15 cellular contexts compared by ENCODE assay signal in the genomic region with DNA sequence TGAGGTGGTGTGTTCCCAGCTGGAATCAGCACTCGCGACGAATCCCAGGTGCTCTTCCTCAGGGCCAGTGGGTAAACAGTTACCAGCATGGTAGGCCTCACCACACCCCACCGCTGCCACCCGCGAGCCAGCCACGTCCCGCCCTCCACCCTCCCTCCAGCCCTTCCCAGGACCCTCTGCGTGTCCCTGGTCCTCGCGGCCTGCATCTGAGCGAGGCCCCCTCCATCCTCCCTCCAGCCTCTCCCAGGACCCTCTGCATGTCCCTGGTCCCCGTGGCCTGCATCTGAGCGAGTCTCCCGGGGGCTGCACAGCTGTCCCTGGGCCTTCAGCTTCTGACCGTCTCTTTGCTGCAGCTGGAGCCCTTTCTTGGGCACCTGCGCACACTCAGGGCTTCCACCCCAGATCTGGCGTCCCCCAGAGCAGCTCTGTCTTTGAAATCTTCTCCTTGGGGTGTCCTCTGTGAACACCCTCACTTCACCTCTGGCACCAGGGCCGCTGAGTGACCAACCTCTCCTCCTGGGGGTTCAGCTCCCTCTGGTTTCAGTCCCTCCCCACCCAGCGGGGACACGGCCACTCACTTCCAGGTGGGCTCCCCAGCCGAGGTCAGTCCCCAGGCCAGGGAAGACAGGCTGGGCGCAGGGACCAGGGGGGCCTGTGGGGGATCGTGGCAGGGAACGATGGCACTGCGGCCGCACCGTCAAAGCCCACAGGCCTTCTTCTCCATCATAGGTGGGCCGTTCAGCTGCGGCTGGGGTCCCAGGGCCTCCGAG.
"Had no signal": no experiment of that assay in that cellular context is flagged by ENCODE, and none has a peak within 500 bp of the region (broad histone marks: within the 10 kb centered on the region; RNA-seq: fewer than 3 reads in every experiment).

No MANE protein-coding gene starts in this region.

- H3K4me3 ChIP-seq: esophagus squamous epithelium, lung, psoas muscle, right lobe of liver, upper lobe of right lung had no signal

- H3K27ac ChIP-seq: right lobe of liver, upper lobe of right lung had no signal

- H3K4me1 Mint-ChIP-seq: activated naive CD4-positive, alpha-beta T cell treated with anti-CD3 and anti-CD28 coated beads, Interleukin-2, amount 50 U/mL, for 24 hours had no signal

- H3K27me3 Mint-ChIP-seq: activated naive CD4-positive, alpha-beta T cell treated with anti-CD3 and anti-CD28 coated beads, Interleukin-2, amount 50 U/mL, for 24 hours had no signal

- H3K27me3 ChIP-seq: esophagus squamous epithelium, right lobe of liver, upper lobe of right lung had no signal

- H3K9me3 ChIP-seq: esophagus squamous epithelium, psoas muscle, right lobe of liver, upper lobe of right lung had no signal

- H3K4me1 ChIP-seq: psoas muscle, right lobe of liver, upper lobe of right lung had no signal

- DNase-seq: activated CD4-positive, alpha-beta T cell treated with anti-CD3 and anti-CD28 coated beads, Interleukin-2, amount 50 U/mL, for 1 hour; activated CD4-positive, CD25-positive, alpha-beta regulatory T cell; activated effector memory CD4-positive, alpha-beta T cell treated with Interleukin-2 at 50 U/mL for 16 hours; activated T-cell treated with anti-CD3 and anti-CD28 coated beads, Interleukin-2, amount 50 U/mL, for 1 hour; amygdala; esophagus squamous epithelium; naive B cell; psoas muscle; right lobe of liver; stimulated activated CD4-positive, alpha-beta T cell treated with anti-CD3 and anti-CD28 coated beads, Interleukin-12 subunit alpha, Interleukin-12 subunit beta, amount 100 ng/mL, for 4 hours; stimulated activated naive CD8-positive, alpha-beta T cell treated with anti-CD3 and anti-CD28 coated beads, Interleukin-15, Interleukin-2, amounts not matched to agents 100 U/mL and 50 U/mL, for 24 hours; T-helper 2 cell; upper lobe of right lung had no signal

- H3K4me3 Mint-ChIP-seq: activated naive CD4-positive, alpha-beta T cell treated with anti-CD3 and anti-CD28 coated beads, Interleukin-2, amount 50 U/mL, for 24 hours; naive B cell had no signal

- H3K36me3 ChIP-seq: esophagus squamous epithelium, right lobe of liver, upper lobe of right lung had no signal

- H3K9me3 Mint-ChIP-seq: activated naive CD4-positive, alpha-beta T cell treated with anti-CD3 and anti-CD28 coated beads, Interleukin-2, amount 50 U/mL, for 24 hours had no signal

- H3K36me3 Mint-ChIP-seq: activated naive CD4-positive, alpha-beta T cell treated with anti-CD3 and anti-CD28 coated beads, Interleukin-2, amount 50 U/mL, for 24 hours had no signal

- H3K27ac Mint-ChIP-seq: activated naive CD4-positive, alpha-beta T cell treated with anti-CD3 and anti-CD28 coated beads, Interleukin-2, amount 50 U/mL, for 24 hours had no signal
